ENCODE assay signal across 25 cellular contexts in genomic region chr2:136653836-136654235, GRCh38.
"Had no signal": no experiment of that assay in that cellular context is flagged by ENCODE, and none has a peak within 500 bp of the region (broad histone marks: within the 10 kb centered on the region; RNA-seq: fewer than 3 reads in every experiment).

No MANE protein-coding gene starts in this region.

- H3K36me3 ChIP-seq: cardiac muscle cell, gastroesophageal sphincter, tibial nerve, vagina had no signal

- ATAC-seq: activated CD4-positive, alpha-beta T cell treated with anti-CD3 and anti-CD28 coated beads for 36 hours; gastroesophageal sphincter; left colon; naive thymus-derived CD4-positive, alpha-beta T cell had no signal

- DNase-seq: activated B cell treated with CpG ODN at 0.5 μM for 24 hours; activated CD4-positive, alpha-beta T cell treated with anti-CD3 and anti-CD28 coated beads for 36 hours; activated CD4-positive, alpha-beta T cell treated with anti-CD3 and anti-CD28 coated beads, Interleukin-2, amount 50 U/mL, for 4 hours; activated CD8-positive, alpha-beta memory T cell treated with anti-CD3 and anti-CD28 coated beads, Interleukin-2, amount 50 U/mL, for 48 hours; activated naive CD4-positive, alpha-beta T cell treated with Interleukin-2 at 50 U/mL for 16 hours; activated naive CD8-positive, alpha-beta T cell treated with anti-CD3 and anti-CD28 coated beads for 36 hours; activated T-cell treated with anti-CD3 and anti-CD28 coated beads, Interleukin-2, amount 50 U/mL, for 48 hours; amniotic stem cell; head of caudate nucleus; islet precursor cell; left colon; naive thymus-derived CD4-positive, alpha-beta T cell; occipital lobe; posterior cingulate gyrus; retina; stimulated activated CD4-positive, alpha-beta T cell treated with anti-CD3 and anti-CD28 coated beads, Interleukin-12 subunit alpha, Interleukin-12 subunit beta, amount 100 ng/mL, for 4 hours; stimulated activated CD4-positive, alpha-beta T cell treated with anti-CD3 and anti-CD28 coated beads, Interleukin-4, amount 100 ng/mL, for 4 hours; substantia nigra; T-helper 9 cell had no signal

- H3K27me3 ChIP-seq: gastroesophageal sphincter, tibial nerve, vagina had no signal

- H3K9me3 ChIP-seq: gastroesophageal sphincter, tibial nerve, vagina had no signal

- H3K4me3 ChIP-seq: cardiac muscle cell, gastroesophageal sphincter, lung, tibial nerve, vagina had no signal

- H3K27ac ChIP-seq: cardiac muscle cell, epithelial cell of prostate, gastroesophageal sphincter, tibial nerve, vagina had no signal
